ENCODE assay signal across 8 cellular contexts in genomic region chr19:41261474-41262190, GRCh38. TPM values are rescaled to one million over a fixed set of nuclear protein-coding genes. Genes with fewer than 3 reads are reported as not detected.
DNase-seq lines count a peak whose midpoint lies in the region; ATAC-seq and TF ChIP-seq lines count a peak whose summit lies in the region.

No MANE protein-coding gene starts in this region.

- H3K9me3 ChIP-seq in mononuclear cell (ENCODE audit: low read depth, low read length), result no peaks in the 10 kb centered on the region

- H3K4me1 Mint-ChIP-seq in stimulated activated naive CD8-positive, alpha-beta T cell treated with anti-CD3 and anti-CD28 coated beads, Interleukin-15, Interleukin-2, amounts not matched to agents 100 ng/mL and 50 ng/mL, for 24 hours (ENCODE audit: low read depth), result peaks cover 35% of the 10 kb centered on the region

- ATAC-seq in stimulated activated naive CD8-positive, alpha-beta T cell treated with anti-CD3 and anti-CD28 coated beads, Interleukin-15, Interleukin-2, amounts not matched to agents 100 U/mL and 50 U/mL, for 24 hours, result no peak
- no peak for ATAC-seq in GM21360 (IDR thresholded peaks at IDR 0.05; ENCODE audit: unreplicated experiment)
- ATAC-seq in HG02970 (IDR thresholded peaks at IDR 0.05; ENCODE audit: low FRiP score, unreplicated experiment), result no peak

- peaks cover 4% of the 10 kb centered on the region for H3K27me3 Mint-ChIP-seq in stimulated activated naive CD8-positive, alpha-beta T cell treated with anti-CD3 and anti-CD28 coated beads, Interleukin-15, Interleukin-2, amounts not matched to agents 100 ng/mL and 50 ng/mL, for 24 hours

- peak overlapping the region; percentile 99 for H3K4me3 Mint-ChIP-seq in stimulated activated naive CD8-positive, alpha-beta T cell treated with anti-CD3 and anti-CD28 coated beads, Interleukin-15, Interleukin-2, amounts not matched to agents 100 ng/mL and 50 ng/mL, for 24 hours

- H3K27ac Mint-ChIP-seq in stimulated activated naive CD8-positive, alpha-beta T cell treated with anti-CD3 and anti-CD28 coated beads, Interleukin-15, Interleukin-2, amounts not matched to agents 100 ng/mL and 50 ng/mL, for 24 hours, result peak overlapping the region; percentile 100

- no peak for DNase-seq in stimulated activated naive CD8-positive, alpha-beta T cell treated with anti-CD3 and anti-CD28 coated beads, Interleukin-15, Interleukin-2, amounts not matched to agents 100 U/mL and 50 U/mL, for 24 hours
- DNase-seq in cardiac fibroblast (ENCODE audit: low read depth in 2 of 2) (no peak), NCI-H345 (lab: John Stamatoyannopoulos, UW) (no peak), DMS 273 (lab: John Stamatoyannopoulos, UW; ENCODE audit: unreplicated experiment) (no peak)

- peak overlapping the region; percentile 41 to 72 for H3K4me3 ChIP-seq in cardiac fibroblast (replicated peaks in 1 of 2; ENCODE audit: low read depth in 2 of 2, low read length in 2 of 2)
- H3K4me3 ChIP-seq in mononuclear cell (ENCODE audit: low read length), result peak overlapping the region; percentile 66

- H3K4me1 ChIP-seq in mononuclear cell (ENCODE audit: insufficient read depth, low read length), result peaks cover 24% of the 10 kb centered on the region

- H3K36me3 Mint-ChIP-seq in stimulated activated naive CD8-positive, alpha-beta T cell treated with anti-CD3 and anti-CD28 coated beads, Interleukin-15, Interleukin-2, amounts not matched to agents 100 ng/mL and 50 ng/mL, for 24 hours (ENCODE audit: low read depth), result peaks cover 20% of the 10 kb centered on the region

- no peak for TF ChIP-seq CTCF in cardiac fibroblast (IDR thresholded peaks at IDR 0.05; ENCODE audit: low read depth, low read length)

- no peaks in the 10 kb centered on the region for H3K9me3 Mint-ChIP-seq in stimulated activated naive CD8-positive, alpha-beta T cell treated with anti-CD3 and anti-CD28 coated beads, Interleukin-15, Interleukin-2, amounts not matched to agents 100 ng/mL and 50 ng/mL, for 24 hours

- no peaks in the 10 kb centered on the region for H3K27me3 ChIP-seq in mononuclear cell (ENCODE audit: insufficient read depth, low read length)

RNA-seq across cellular contexts. Expression of gene HNRNPUL1, which starts 2.5 kb away (rescaled TPM):
- 171 TPM for total RNA-seq in mononuclear cell

RNA-seq across cellular contexts. Expression of gene AXL, which starts 42.6 kb away (rescaled TPM):
- total RNA-seq in mononuclear cell, result 0.31 TPM

RNA-seq across cellular contexts. Expression of gene CCDC97, which starts 48.3 kb away (rescaled TPM):
- 10.1 TPM for total RNA-seq in mononuclear cell
